Comparison of ENCODE assay signal across 8 cellular contexts in the genomic region with DNA sequence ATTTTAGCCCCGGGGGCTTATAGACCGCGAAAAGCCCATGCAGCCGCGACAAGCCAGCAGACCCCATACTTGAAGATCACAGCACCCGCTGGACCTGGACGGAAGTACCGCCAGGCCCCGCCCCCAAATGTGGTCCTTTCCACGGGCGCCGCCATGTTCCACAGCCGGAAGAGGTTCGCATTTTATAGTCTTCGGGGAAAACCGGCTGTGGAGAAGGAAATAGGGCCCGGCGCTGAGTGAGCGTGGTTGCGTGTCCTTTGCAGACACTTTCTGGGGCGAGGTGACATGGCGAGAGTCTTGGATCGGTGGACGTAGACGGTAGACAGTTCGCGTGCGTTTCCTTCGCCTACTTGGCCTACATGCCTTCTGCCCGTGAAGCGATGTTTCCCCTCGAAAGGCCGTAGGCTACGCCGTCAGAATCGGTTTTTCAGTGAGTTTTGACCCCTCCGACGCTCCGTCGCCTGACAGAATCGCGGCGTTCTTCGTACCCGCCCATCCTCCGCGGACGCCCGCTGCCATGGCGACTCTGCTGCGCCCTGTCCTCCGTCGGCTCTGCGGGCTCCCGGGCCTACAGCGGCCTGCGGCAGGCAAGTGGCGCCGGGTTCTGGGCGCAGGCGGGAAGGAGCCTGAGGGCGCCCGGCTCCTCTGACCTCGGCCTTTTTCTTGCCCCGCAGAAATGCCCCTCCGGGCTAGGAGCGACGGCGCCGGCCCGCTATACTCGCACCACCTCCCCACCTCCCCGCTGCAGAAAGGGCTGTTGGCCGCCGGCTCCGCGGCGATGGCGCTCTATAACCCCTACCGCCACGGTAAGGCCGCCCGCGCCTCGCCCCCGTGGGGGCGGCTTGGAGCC. TPM values are rescaled to one million over a fixed set of nuclear protein-coding genes. Genes with fewer than 3 reads are reported as not detected.
A peak's percentile ranks its signal among the peaks of the same experiment; 100 is the strongest.
DNase-seq lines count a peak whose midpoint lies in the region; ATAC-seq and TF ChIP-seq lines count a peak whose summit lies in the region.

A gene (plus strand): TSS at position 498 of the 850 bp plus-strand sequence. CDS start 20 bp downstream, at position 518.
A gene with protein sequence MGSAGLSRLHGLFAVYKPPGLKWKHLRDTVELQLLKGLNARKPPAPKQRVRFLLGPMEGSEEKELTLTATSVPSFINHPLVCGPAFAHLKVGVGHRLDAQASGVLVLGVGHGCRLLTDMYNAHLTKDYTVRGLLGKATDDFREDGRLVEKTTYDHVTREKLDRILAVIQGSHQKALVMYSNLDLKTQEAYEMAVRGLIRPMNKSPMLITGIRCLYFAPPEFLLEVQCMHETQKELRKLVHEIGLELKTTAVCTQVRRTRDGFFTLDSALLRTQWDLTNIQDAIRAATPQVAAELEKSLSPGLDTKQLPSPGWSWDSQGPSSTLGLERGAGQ (minus strand): TSS at position 106 of the 850 bp plus-strand sequence. CDS start 39 bp downstream, at position 67.

- H3K4me2 ChIP-seq in osteoblast (ENCODE audit: insufficient read depth, low read length): peak within 1 kb of the TSS; percentile 99

- H3K27me3 ChIP-seq in osteoblast (ENCODE audit: insufficient read depth, low read length) (no peaks in the 10 kb centered on the region), testis (no peaks in the 10 kb centered on the region)

- peaks cover 12% of the 10 kb centered on the region for H3K4me1 Mint-ChIP-seq in activated naive CD8-positive, alpha-beta T cell (ENCODE audit: low read depth)
- H3K4me1 Mint-ChIP-seq in glutamatergic neuron (ENCODE audit: low read depth, unreplicated experiment): no peaks in the 10 kb centered on the region

- H3K9me3 Mint-ChIP-seq in activated naive CD8-positive, alpha-beta T cell (ENCODE audit: low read depth): no peaks in the 10 kb centered on the region
- H3K9me3 Mint-ChIP-seq in glutamatergic neuron (ENCODE audit: unreplicated experiment): peaks cover 10% of the 10 kb centered on the region

- peak; percentile 81 for ATAC-seq in HG02642 (IDR thresholded peaks at IDR 0.05; ENCODE audit: poor library complexity, unreplicated experiment)

- H3K4me1 ChIP-seq in osteoblast (ENCODE audit: insufficient read depth, low read length) (peaks cover 19% of the 10 kb centered on the region), testis (peaks cover 6% of the 10 kb centered on the region)

- H2AFZ ChIP-seq in osteoblast (ENCODE audit: low read length): peak within 1 kb of the TSS; percentile 100

- peaks cover 47% of the 10 kb centered on the region for H3K79me2 ChIP-seq in osteoblast (ENCODE audit: insufficient read depth, low read length)

- H3K36me3 Mint-ChIP-seq in activated naive CD8-positive, alpha-beta T cell: no peaks in the 10 kb centered on the region
- no peaks in the 10 kb centered on the region for H3K36me3 Mint-ChIP-seq in glutamatergic neuron (ENCODE audit: unreplicated experiment)

- peak within 1 kb of the TSS; percentile 97 for H3K4me3 Mint-ChIP-seq in activated naive CD8-positive, alpha-beta T cell
- peak within 1 kb of the TSS; percentile 100 for H3K4me3 Mint-ChIP-seq in glutamatergic neuron (ENCODE audit: unreplicated experiment)

- peak within 1 kb of the TSS; percentile 81 for H3K4me3 ChIP-seq in osteoblast (ENCODE audit: insufficient read depth, low read length)
- peak within 1 kb of the TSS; percentile 86 to 94 for H3K4me3 ChIP-seq in testis

- H3K27ac Mint-ChIP-seq in activated naive CD8-positive, alpha-beta T cell: peak within 1 kb of the TSS; percentile 98
- H3K27ac Mint-ChIP-seq in glutamatergic neuron (ENCODE audit: unreplicated experiment): peak within 1 kb of the TSS; percentile 99

- H3K27me3 Mint-ChIP-seq in activated naive CD8-positive, alpha-beta T cell: no peaks in the 10 kb centered on the region
- H3K27me3 Mint-ChIP-seq in glutamatergic neuron (ENCODE audit: unreplicated experiment): peaks cover 3% of the 10 kb centered on the region

- peaks cover 37% of the 10 kb centered on the region for H3K36me3 ChIP-seq in osteoblast (ENCODE audit: insufficient read depth, low read length)
- no peaks in the 10 kb centered on the region for H3K36me3 ChIP-seq in testis (ENCODE audit: low read depth, missing control alignments)

- TF ChIP-seq POLR2A in GM10847 (IDR thresholded peaks at IDR 0.05; ENCODE audit: extremely low read depth, insufficient read length): peak; percentile 55
- no peak for TF ChIP-seq POLR2A in testis (IDR thresholded peaks at IDR 0.05)

- 0% methylated on average over 27 to 86 of the region's 87 CpGs for WGBS in testis, 2 donors

- DNase-seq in NCI-H1105 treated with DMSO at 0.1 percent for 48 hours (lab: John Stamatoyannopoulos, UW): peak; percentile 92
- peak; percentile 89 for DNase-seq in SKM-1 treated with dmso at 0.1 percent for 144 hours (lab: John Stamatoyannopoulos, UW; ENCODE audit: unreplicated experiment)
- peak; percentile 93 for DNase-seq in glutamatergic neuron
- peak; percentile 97 for DNase-seq in osteoblast (ENCODE audit: insufficient read length, low spot score, missing footprints)
- peak; percentile 97 for DNase-seq in testis

- peaks cover 9% of the 10 kb centered on the region for H4K20me1 ChIP-seq in osteoblast (ENCODE audit: insufficient read depth, low read length)

- H3K27ac ChIP-seq in osteoblast (ENCODE audit: low read depth, low read length) (peak within 1 kb of the TSS; percentile 96), testis (peak within 1 kb of the TSS; percentile 86 to 89)

- no peaks in the 10 kb centered on the region for H3K9me3 ChIP-seq in osteoblast (ENCODE audit: low read depth, low read length)
- no peaks in the 10 kb centered on the region for H3K9me3 ChIP-seq in testis

- intact Hi-C loops in testis (cut with DNase I; ENCODE audit: low total_unique reads): no loop called here

- TF ChIP-seq CTCF in glutamatergic neuron (IDR thresholded peaks at IDR 0.05; ENCODE audit: partially characterized antibody, unreplicated experiment) (no peak), osteoblast (IDR thresholded peaks at IDR 0.05; ENCODE audit: extremely low read depth, low read depth, low read length) (no peak), testis (IDR thresholded peaks at IDR 0.05) (peak in 1 of 3 experiments; percentile 5)

RNA-seq across cellular contexts. Expression of the first gene that starts in this region (rescaled TPM):
- 35.8 TPM for total RNA-seq in glutamatergic neuron (ENCODE audit: unreplicated experiment)
- 34.7 and 34.8 TPM in 2 replicates for total RNA-seq in osteoblast
- total RNA-seq in testis: 10 to 100 TPM; 54.9 to 65.0 TPM
- 50.9 TPM for polyA plus RNA-seq in testis (ENCODE audit: insufficient read depth, low read depth, low replicate concordance)

RNA-seq across cellular contexts. Expression of the second gene that starts in this region (rescaled TPM):
- 30.0 TPM for total RNA-seq in glutamatergic neuron (ENCODE audit: unreplicated experiment)
- 16.2 and 16.3 TPM in 2 replicates for total RNA-seq in osteoblast
- 10 to 100 TPM; 14.6 to 15.0 TPM for total RNA-seq in testis
- 29.7 TPM for polyA plus RNA-seq in testis (ENCODE audit: insufficient read depth, low read depth, low replicate concordance)

Comparison
In these comparisons a context has a peak if more than half of its experiments do, and no peak if none do; other contexts are left out.
1. Peak in every context shown above with its lines: DNase-seq, ATAC-seq, H3K4me3 ChIP-seq and H3K27ac ChIP-seq.